In genomic region chr17:58318627-58319180, GRCh38 we compare ENCODE assay signal across 20 cellular contexts. TPM values are rescaled to one million over a fixed set of nuclear protein-coding genes. Genes with fewer than 3 reads are reported as not detected.
DNase-seq lines count a peak whose midpoint lies in the region; ATAC-seq lines count a peak whose summit lies in the region.
"Had no signal": no experiment of that assay in that cellular context is flagged by ENCODE, and none has a peak within 500 bp of the region (broad histone marks: within the 10 kb centered on the region; RNA-seq: fewer than 3 reads in every experiment).

No MANE protein-coding gene starts in this region.

- no peaks in the 10 kb centered on the region for H3K9me3 ChIP-seq in BLaER1 treated with 17β-estradiol and CSF1 and Interleukin-3, amounts not matched to agents 10 nM and 100 nM (replicated peaks in 1 of 11)
- H3K9me3 ChIP-seq: ascending aorta, ovary, vagina had no signal

- 0 out of 22 replicates have a peak, but pooled peaks cover 0 to under 1% (median 0%) of the 10 kb centered on the region in 11 experiments for H3K27me3 ChIP-seq in BLaER1 treated with 17β-estradiol and CSF1 and Interleukin-3, amounts not matched to agents 10 nM and 100 nM
- H3K27me3 ChIP-seq: ascending aorta, ovary, vagina had no signal

- H4K20me1 ChIP-seq in BLaER1 treated with 17β-estradiol and CSF1 and Interleukin-3, amounts not matched to agents 10 nM and 100 nM = peaks cover 0 to 29% (median 0%) of the 10 kb centered on the region in 11 experiments; a peak in 4 of 22 replicates

- H3K4me2 ChIP-seq in BLaER1 treated with 17β-estradiol and CSF1 and Interleukin-3, amounts not matched to agents 10 nM and 100 nM = peak overlapping the region in 4 of 11 experiments; percentile 55 to 74 (median 58); a peak in 5 of 22 replicates

- no peaks in the 10 kb centered on the region for H3K27me3 Mint-ChIP-seq in activated CD4-positive, alpha-beta memory T cell treated with anti-CD3 and anti-CD28 coated beads for 36 hours
- no peaks in the 10 kb centered on the region for H3K27me3 Mint-ChIP-seq in naive thymus-derived CD8-positive, alpha-beta T cell

- DNase-seq in activated T-cell treated with anti-CD3 and anti-CD28 coated beads, Interleukin-2, amount 50 U/mL, for 1 hour = peak; percentile 16
- DNase-seq in activated T-cell treated with anti-CD3 and anti-CD28 coated beads, Interleukin-2, amount 50 U/mL, for 48 hours = no peak
- DNase-seq in activated CD4-positive, alpha-beta memory T cell treated with anti-CD3 and anti-CD28 coated beads for 36 hours = peak; percentile 5
- DNase-seq in naive thymus-derived CD8-positive, alpha-beta T cell = peak in 2 of 10 donors; percentile 0 to 40
- DNase-seq: activated CD4-positive, CD25-positive, alpha-beta regulatory T cell; KBM-7; NCI-H2107; NCI-H524 treated with DMSO at 0.1 percent for 48 hours; SW 1271 had no signal

- peak overlapping the region in 8 of 11 experiments; percentile 21 to 63 (median 40); a peak in 7 of 22 replicates for H3K9ac ChIP-seq in BLaER1 treated with 17β-estradiol and CSF1 and Interleukin-3, amounts not matched to agents 10 nM and 100 nM

- ATAC-seq in naive thymus-derived CD8-positive, alpha-beta T cell = no peak
- ATAC-seq in GM19397 (IDR thresholded peaks at IDR 0.05; ENCODE audit: unreplicated experiment) (no peak), GM18498 (IDR thresholded peaks at IDR 0.05; ENCODE audit: unreplicated experiment) (no peak), HG03342 (IDR thresholded peaks at IDR 0.05; ENCODE audit: unreplicated experiment) (no peak)
- ATAC-seq: sciatic nerve had no signal

- H3K27ac ChIP-seq in BLaER1 treated with 17β-estradiol and CSF1 and Interleukin-3, amounts not matched to agents 10 nM and 100 nM = peak overlapping the region in 6 of 11 experiments; percentile 51 to 73 (median 62); a peak in 12 of 22 replicates
- H3K27ac ChIP-seq: ascending aorta, ovary, vagina had no signal

- peaks cover 9 to 78% (median 64%) of the 10 kb centered on the region in 10 experiments; a peak in 19 of 20 replicates for H3K4me1 ChIP-seq in BLaER1 treated with 17β-estradiol and CSF1 and Interleukin-3, amounts not matched to agents 10 nM and 100 nM
- H3K4me1 ChIP-seq: ascending aorta had no signal

- peaks cover 18% of the 10 kb centered on the region for H3K4me1 Mint-ChIP-seq in activated CD4-positive, alpha-beta memory T cell treated with anti-CD3 and anti-CD28 coated beads for 36 hours (ENCODE audit: low read depth)
- peaks cover 12 to 26% (median 18%) of the 10 kb centered on the region in 4 donors for H3K4me1 Mint-ChIP-seq in naive thymus-derived CD8-positive, alpha-beta T cell

- intact Hi-C loops in activated CD4-positive, alpha-beta memory T cell treated with anti-CD3 and anti-CD28 coated beads for 36 hours (cut with micrococcal nuclease) = loop anchor here (5.0 kb wide), 1 partner anchor 174 kb away; no protein-coding TSS in a partner anchor

- CTCF ChIA-PET in activated CD4-positive, alpha-beta memory T cell treated with anti-CD3 and anti-CD28 coated beads for 36 hours (lab: Charles Lee) = interaction anchor here (1.4 to 5.4 kb wide), 10 partner anchors 13 to 259 kb away, joined by 3 to 133 read pairs (median 33); partner anchors contain the start of genes HSF5 and RNF43

- H3K9me3 Mint-ChIP-seq in activated CD4-positive, alpha-beta memory T cell treated with anti-CD3 and anti-CD28 coated beads for 36 hours = no peaks in the 10 kb centered on the region
- no peaks in the 10 kb centered on the region for H3K9me3 Mint-ChIP-seq in naive thymus-derived CD8-positive, alpha-beta T cell
- H3K9me3 Mint-ChIP-seq: activated T-helper 1 cell treated with anti-CD3 and anti-CD28 coated beads, Interleukin-12 subunit alpha, Interleukin-12 subunit beta, Interleukin-2, Interleukin-4 antibody, amounts not matched to agents 30 ng/mL and 10 ng/mL and 1 ng/mL, durations not matched to agents 14 hours and 24 hours and 36 hours had no signal

- peaks cover 12% of the 10 kb centered on the region for H3K36me3 Mint-ChIP-seq in activated CD4-positive, alpha-beta memory T cell treated with anti-CD3 and anti-CD28 coated beads for 36 hours
- peaks cover 0 to 6% (median 0%) of the 10 kb centered on the region in 3 donors for H3K36me3 Mint-ChIP-seq in naive thymus-derived CD8-positive, alpha-beta T cell

- H3K27ac Mint-ChIP-seq in activated CD4-positive, alpha-beta memory T cell treated with anti-CD3 and anti-CD28 coated beads for 36 hours = peak overlapping the region; percentile 85
- peak overlapping the region in 6 of 10 donors; percentile 29 to 89 (median 68) for H3K27ac Mint-ChIP-seq in naive thymus-derived CD8-positive, alpha-beta T cell

- H3K4me3 Mint-ChIP-seq in activated CD4-positive, alpha-beta memory T cell treated with anti-CD3 and anti-CD28 coated beads for 36 hours = no peak overlapping the region
- H3K4me3 Mint-ChIP-seq in naive thymus-derived CD8-positive, alpha-beta T cell = no peak overlapping the region
- H3K4me3 Mint-ChIP-seq: activated T-helper 1 cell treated with anti-CD3 and anti-CD28 coated beads, Interleukin-12 subunit alpha, Interleukin-12 subunit beta, Interleukin-2, Interleukin-4 antibody, amounts not matched to agents 30 ng/mL and 10 ng/mL and 1 ng/mL, durations not matched to agents 14 hours and 24 hours and 36 hours had no signal

- no peak overlapping the region for H3K4me3 ChIP-seq in BLaER1 treated with 17β-estradiol and CSF1 and Interleukin-3, amounts not matched to agents 10 nM and 100 nM
- H3K4me3 ChIP-seq: ascending aorta, lung, ovary, vagina had no signal

- POLR2A ChIA-PET in activated CD4-positive, alpha-beta memory T cell treated with anti-CD3 and anti-CD28 coated beads for 36 hours (lab: Charles Lee) = interaction anchor here (0.9 to 3.7 kb wide), 4 partner anchors 8 to 36 kb away, joined by 3 to 129 read pairs (median 38); partner anchors contain the start of gene TSPOAP1
- POLR2A ChIA-PET in naive thymus-derived CD8-positive, alpha-beta T cell (lab: Charles Lee) = interaction anchor here (1.0 to 27.5 kb wide), 5 partner anchors 8 to 169 kb away, joined by 3 to 1631 read pairs (median 93); partner anchors contain the start of genes HSF5, SUPT4H1 and TSPOAP1

- peaks cover 0 to 92% (median 51%) of the 10 kb centered on the region in 11 experiments; a peak in 18 of 22 replicates for H3K36me3 ChIP-seq in BLaER1 treated with 17β-estradiol and CSF1 and Interleukin-3, amounts not matched to agents 10 nM and 100 nM
- H3K36me3 ChIP-seq: ascending aorta, ovary, vagina had no signal

RNA-seq across cellular contexts. Expression of gene TSPOAP1, which starts 9.9 kb away (rescaled TPM):
- total RNA-seq in activated CD4-positive, alpha-beta memory T cell treated with anti-CD3 and anti-CD28 coated beads for 36 hours = 10 to 100 TPM; 21.6 to 22.7 TPM
- total RNA-seq in naive thymus-derived CD8-positive, alpha-beta T cell = 10 to 100 TPM; 15.2 to 15.4 TPM
- polyA plus RNA-seq in naive thymus-derived CD8-positive, alpha-beta T cell = 1 to 10 TPM in 2 of 3 donors, under 1 TPM in 1; 0.43 to 1.9 (median 1.5) TPM
- total RNA-seq: G401 had no signal

RNA-seq across cellular contexts. Expression of gene SUPT4H1, which starts 33.3 kb away (rescaled TPM):
- total RNA-seq in activated CD4-positive, alpha-beta memory T cell treated with anti-CD3 and anti-CD28 coated beads for 36 hours = 100 to 1,000 TPM; 113 to 114 TPM
- total RNA-seq in naive thymus-derived CD8-positive, alpha-beta T cell = 10 to 100 TPM; 58.2 to 65.9 TPM
- polyA plus RNA-seq in naive thymus-derived CD8-positive, alpha-beta T cell = 10 to 100 TPM; 63.7 to 97.4 (median 76.1) TPM

RNA-seq across cellular contexts. Expression of gene MPO, which starts 38.0 kb away (rescaled TPM):
- under 1 TPM; 0.17 to 0.22 TPM for total RNA-seq in activated CD4-positive, alpha-beta memory T cell treated with anti-CD3 and anti-CD28 coated beads for 36 hours
- not detected for total RNA-seq in naive thymus-derived CD8-positive, alpha-beta T cell
- polyA plus RNA-seq in naive thymus-derived CD8-positive, alpha-beta T cell = not detected
- total RNA-seq: activated T-helper 1 cell treated with anti-CD3 and anti-CD28 coated beads, Interleukin-12 subunit alpha, Interleukin-12 subunit beta, Interleukin-2, Interleukin-4 antibody, amounts not matched to agents 30 ng/mL and 10 ng/mL and 1 ng/mL, durations not matched to agents 14 hours and 24 hours and 36 hours; G401; vagina had no signal

Comparison
In these comparisons a context has a peak if more than half of its experiments do, and no peak if none do; other contexts are left out.
1. DNase-seq: peak in activated T-cell treated with anti-CD3 and anti-CD28 coated beads, Interleukin-2, amount 50 U/mL, for 1 hour (single experiment) and activated CD4-positive, alpha-beta memory T cell treated with anti-CD3 and anti-CD28 coated beads for 36 hours (single experiment); none in activated T-cell treated with anti-CD3 and anti-CD28 coated beads, Interleukin-2, amount 50 U/mL, for 48 hours (0 of 2).